Comparison of ENCODE assay signal across 8 cellular contexts in genomic region chr6:153130515-153131036, GRCh38. TPM values are rescaled to one million over a fixed set of nuclear protein-coding genes. Genes with fewer than 3 reads are reported as not detected.
DNase-seq lines count a peak whose midpoint lies in the region; ATAC-seq, FAIRE-seq and TF ChIP-seq lines count a peak whose summit lies in the region.

No MANE protein-coding gene starts in this region.

- under 1% methylated on average over 37 of the region's 54 CpGs for WGBS in esophagus muscularis mucosa

- no peak overlapping the region for H3K27ac Mint-ChIP-seq in neural crest cell (ENCODE audit: unreplicated experiment)

- H3K36me3 ChIP-seq in Peyer's patch = no peaks in the 10 kb centered on the region
- no peaks in the 10 kb centered on the region for H3K36me3 ChIP-seq in esophagus muscularis mucosa

- H3K4me1 Mint-ChIP-seq in neural crest cell = peaks cover 26% of the 10 kb centered on the region

- peaks cover 25% of the 10 kb centered on the region for H3K27me3 Mint-ChIP-seq in neural crest cell (ENCODE audit: low read depth)

- no peak for TF ChIP-seq EP300 in esophagus muscularis mucosa (IDR thresholded peaks at IDR 0.05)

- peak; percentile 9 for DNase-seq in GM12891 (ENCODE audit: insufficient read length, low spot score)
- no peak for DNase-seq in Peyer's patch
- DNase-seq in esophagus muscularis mucosa (ENCODE audit: extremely low spot score) = no peak
- no peak for DNase-seq in neural crest cell (ENCODE audit: low read depth, low spot score)
- no peak for DNase-seq in HEK293T (ENCODE audit: extremely low spot score)
- DNase-seq in epidermal melanocyte (ENCODE audit: insufficient read length, low spot score) = no peak
- no peak for DNase-seq in activated gamma-delta T cell treated with Interleukin-2 at 50 U/mL for 16 hours

- peaks cover 10% of the 10 kb centered on the region for H3K9me3 Mint-ChIP-seq in neural crest cell

- peaks cover 0 to 17% (median 2%) of the 10 kb centered on the region in 4 donors for H3K4me1 ChIP-seq in Peyer's patch
- peaks cover 17 to 25% (median 22%) of the 10 kb centered on the region in 4 donors for H3K4me1 ChIP-seq in esophagus muscularis mucosa

- FAIRE-seq in GM12891 (lab: Jason Lieb, UNC) = no peak

- TF ChIP-seq POLR2A in GM12891 (IDR thresholded peaks at IDR 0.05; ENCODE audit: low read depth, low read length) = no peak
- no peak for TF ChIP-seq POLR2A in Peyer's patch (IDR thresholded peaks at IDR 0.05)
- TF ChIP-seq POLR2A in esophagus muscularis mucosa (IDR thresholded peaks at IDR 0.05; ENCODE audit: low read depth) = no peak

- H3K27me3 ChIP-seq in Peyer's patch (peaks cover 0 to 5% of the 10 kb centered on the region in 2 donors), esophagus muscularis mucosa (peaks cover 0 to 40% (median 12%) of the 10 kb centered on the region in 4 donors)

- POLR2A ChIA-PET in HEK293T (lab: Yijun Ruan, JAX) = interaction anchor here (0.6 to 1.0 kb wide), 3 partner anchors 24 to 148 kb away, joined by 3 to 5 read pairs (median 3); partner anchors contain the start of gene FBXO5

- H3K4me3 ChIP-seq in Peyer's patch (peak overlapping the region; percentile 37 to 62 (median 52)), esophagus muscularis mucosa (peak overlapping the region; percentile 67 to 74 (median 70))

- peaks cover 5% of the 10 kb centered on the region for H3K36me3 Mint-ChIP-seq in neural crest cell (ENCODE audit: low read depth)

- H3K9me3 ChIP-seq in Peyer's patch = no peaks in the 10 kb centered on the region
- H3K9me3 ChIP-seq in esophagus muscularis mucosa = no peaks in the 10 kb centered on the region

- CTCF ChIA-PET in HEK293T (lab: Yijun Ruan, JAX) = no interaction called here

- TF ChIP-seq CTCF in Peyer's patch (IDR thresholded peaks at IDR 0.05) = no peak
- TF ChIP-seq CTCF in esophagus muscularis mucosa (IDR thresholded peaks at IDR 0.05) = no peak
- TF ChIP-seq CTCF in neural crest cell (conservative IDR thresholded peaks at IDR 0.05) = no peak

- ATAC-seq in GM21825 (IDR thresholded peaks at IDR 0.05; ENCODE audit: unreplicated experiment) = peak; percentile 19

- H3K4me3 Mint-ChIP-seq in neural crest cell = peak overlapping the region; percentile 92

- peak overlapping the region in 2 of 4 donors; percentile 25 to 30 for H3K27ac ChIP-seq in Peyer's patch
- H3K27ac ChIP-seq in esophagus muscularis mucosa (replicated peaks in 1 of 4) = peak overlapping the region; percentile 30 to 71 (median 54)

- intact Hi-C loops in esophagus muscularis mucosa (cut with DNase I) = no loop called here

TF ChIP-seq in GM12891, 5 proteins besides CTCF, POLR2A, EP300 and RAD21:
- TF ChIP-seq SPI1 (IDR thresholded peaks at IDR 0.05; ENCODE audit: low read depth, low read length) = no peak
- TF ChIP-seq TAF1 (IDR thresholded peaks at IDR 0.05; ENCODE audit: low read depth, low read length) = no peak
- no peak for TF ChIP-seq PAX5 (IDR thresholded peaks at IDR 0.05; ENCODE audit: insufficient read depth, low read length, severe bottlenecking)
- no peak for TF ChIP-seq POU2F2 (IDR thresholded peaks at IDR 0.05; ENCODE audit: low read depth, low read length)
- no peak for TF ChIP-seq POLR2AphosphoS5 (IDR thresholded peaks at IDR 0.05; ENCODE audit: low read depth, low read length)

TF ChIP-seq in HEK293T, 16 proteins besides CTCF, POLR2A, EP300 and RAD21:
- TF ChIP-seq FOXK2 (IDR thresholded peaks at IDR 0.05) (no peak), CTBP1 (IDR thresholded peaks at IDR 0.05; ENCODE audit: borderline replicate concordance) (no peak), ZNF384 (IDR thresholded peaks at IDR 0.05) (no peak), L3MBTL2 (conservative IDR thresholded peaks at IDR 0.05) (no peak), SUZ12 (IDR thresholded peaks at IDR 0.05) (no peak), BHLHE40 (IDR thresholded peaks at IDR 0.05; ENCODE audit: borderline replicate concordance) (no peak), NFRKB (IDR thresholded peaks at IDR 0.05) (no peak), FOXA1 (IDR thresholded peaks at IDR 0.05) (no peak), ARNT (IDR thresholded peaks at IDR 0.05) (no peak)
TF ChIP-seq in HEK293T: peak in this region for 0.

RNA-seq across cellular contexts. Expression of gene RGS17, which starts 0.5 kb away (rescaled TPM):
- polyA plus RNA-seq in GM12891 (2012; ENCODE audit: low read depth, missing spikeins) = 0.09 TPM
- total RNA-seq in Peyer's patch (1 to 10 TPM in 1 of 4 donors, under 1 TPM in 2, not detected in 1; 0.18 to 2.5 (median 0.67) TPM), esophagus muscularis mucosa (under 1 TPM; 0.06 to 0.83 (median 0.34) TPM), neural crest cell (3.5 and 4.7 TPM in 2 replicates)
